In genomic region chr2:101698419-101699190, GRCh38 we compare ENCODE assay signal across 1 cellular context.
TF ChIP-seq lines count a peak whose summit lies in the region.

No MANE protein-coding gene starts in this region.

TF ChIP-seq in HepG2, 621 proteins besides CTCF, POLR2A, EP300 and RAD21 (continued from another document and continues in another):
- TF ChIP-seq ZBTB14 (CRISPR knock-in tag; IDR thresholded peaks at IDR 0.05) (no peak), CC2D1A (CRISPR knock-in tag; IDR thresholded peaks at IDR 0.05) (no peak), ZNF710 (CRISPR knock-in tag; IDR thresholded peaks at IDR 0.05; ENCODE audit: borderline replicate concordance) (no peak), PHF20 (CRISPR knock-in tag; IDR thresholded peaks at IDR 0.05) (no peak), USF2 (IDR thresholded peaks at IDR 0.05; ENCODE audit: low read depth, low read length) (no peak), USF2 (CRISPR knock-in tag; IDR thresholded peaks at IDR 0.05; ENCODE audit: borderline replicate concordance) (0 out of 2 replicates have a peak, but pooled peaks have one; percentile 24), ZNF264 (CRISPR knock-in tag; IDR thresholded peaks at IDR 0.05) (no peak), CREB1 (IDR thresholded peaks at IDR 0.05) (no peak), CREB1 (CRISPR knock-in tag; IDR thresholded peaks at IDR 0.05) (no peak), ZNF512B (CRISPR knock-in tag; IDR thresholded peaks at IDR 0.05; ENCODE audit: borderline replicate concordance) (peak; percentile 21; the same call in 1 of the 2 replicates), HNF4A (CRISPR knock-in tag; IDR thresholded peaks at IDR 0.05) (no peak), DMTF1 (CRISPR knock-in tag; IDR thresholded peaks at IDR 0.05) (no peak), ZNF841 (CRISPR knock-in tag; IDR thresholded peaks at IDR 0.05; ENCODE audit: borderline replicate concordance) (no peak), TAF1 (CRISPR knock-in tag; IDR thresholded peaks at IDR 0.05) (peak; percentile 46), ZNF446 (CRISPR knock-in tag; IDR thresholded peaks at IDR 0.05) (0 out of 2 replicates have a peak, but pooled peaks have one; percentile 52), KDM5B (CRISPR knock-in tag; IDR thresholded peaks at IDR 0.05; ENCODE audit: borderline replicate concordance) (no peak), ZNF24 (IDR thresholded peaks at IDR 0.05) (peak; percentile 21; the same call in 1 of the 2 replicates), AKAP8 (CRISPR knock-in tag; IDR thresholded peaks at IDR 0.05) (0 out of 2 replicates have a peak, but pooled peaks have one; percentile 38), MEIS2 (CRISPR knock-in tag; IDR thresholded peaks at IDR 0.05) (no peak; the same call in 1 of the 2 replicates), DNMT1 (CRISPR knock-in tag; IDR thresholded peaks at IDR 0.05) (no peak), U2AF1 (optimal IDR thresholded peaks at IDR 0.05; ENCODE audit: low read depth, low read length) (no peak), THAP7 (CRISPR knock-in tag; IDR thresholded peaks at IDR 0.05) (no peak; the same call in 1 of the 2 replicates), ZFP36 (IDR thresholded peaks at IDR 0.05; ENCODE audit: borderline replicate concordance, low read depth, low read length, partially characterized antibody) (no peak), KLF12 (CRISPR knock-in tag; IDR thresholded peaks at IDR 0.05; ENCODE audit: borderline replicate concordance) (no peak), ZNF280D (CRISPR knock-in tag; IDR thresholded peaks at IDR 0.05) (no peak), ZNF839 (CRISPR knock-in tag; IDR thresholded peaks at IDR 0.05; ENCODE audit: borderline replicate concordance) (no peak), KLF15 (CRISPR knock-in tag; IDR thresholded peaks at IDR 0.05; ENCODE audit: borderline replicate concordance) (no peak), ZNF709 (CRISPR knock-in tag; IDR thresholded peaks at IDR 0.05) (0 out of 2 replicates have a peak, but pooled peaks have one; percentile 54), NR2F6 (IDR thresholded peaks at IDR 0.05) (no peak), NR2F6 (CRISPR knock-in tag; IDR thresholded peaks at IDR 0.05) (no peak), TEF (CRISPR knock-in tag; IDR thresholded peaks at IDR 0.05) (no peak), MTA3 (CRISPR knock-in tag; IDR thresholded peaks at IDR 0.05) (no peak), SOX13 (IDR thresholded peaks at IDR 0.05) (no peak), SOX13 (CRISPR knock-in tag; conservative IDR thresholded peaks at IDR 0.05 in 1 of 2, IDR thresholded peaks at IDR 0.05 in 1 of 2) (no peak), CCDC6 (CRISPR knock-in tag; IDR thresholded peaks at IDR 0.05) (no peak), TCF7L2 (IDR thresholded peaks at IDR 0.05; ENCODE audit: low read depth, low read length) (no peak), SAP130 (CRISPR knock-in tag; IDR thresholded peaks at IDR 0.05; ENCODE audit: low read depth) (peak; percentile 42), TEAD2 (CRISPR knock-in tag; IDR thresholded peaks at IDR 0.05) (no peak), MXD1 (CRISPR knock-in tag; IDR thresholded peaks at IDR 0.05) (no peak), GLI4 (CRISPR knock-in tag; IDR thresholded peaks at IDR 0.05; ENCODE audit: borderline replicate concordance) (no peak), ESRRA (CRISPR knock-in tag; IDR thresholded peaks at IDR 0.05; ENCODE audit: low read depth) (no peak), HES4 (CRISPR knock-in tag; IDR thresholded peaks at IDR 0.05; ENCODE audit: borderline replicate concordance) (no peak), NFATC3 (CRISPR knock-in tag; IDR thresholded peaks at IDR 0.05) (no peak), ZZZ3 (CRISPR knock-in tag; IDR thresholded peaks at IDR 0.05; ENCODE audit: borderline replicate concordance) (no peak), ZNF383 (CRISPR knock-in tag; IDR thresholded peaks at IDR 0.05; ENCODE audit: borderline replicate concordance) (no peak), SMC3 (IDR thresholded peaks at IDR 0.05; ENCODE audit: low read length) (0 out of 2 replicates have a peak, but pooled peaks have one; percentile 1), NCOR1 (IDR thresholded peaks at IDR 0.05; ENCODE audit: borderline replicate concordance, low read length) (0 out of 2 replicates have a peak, but pooled peaks have one; percentile 36), ONECUT2 (CRISPR knock-in tag; IDR thresholded peaks at IDR 0.05) (0 out of 2 replicates have a peak, but pooled peaks have one; percentile 7), ZNF598 (CRISPR knock-in tag; IDR thresholded peaks at IDR 0.05; ENCODE audit: borderline replicate concordance) (no peak), ZSCAN30 (CRISPR knock-in tag; IDR thresholded peaks at IDR 0.05) (no peak), PHF5A (CRISPR knock-in tag; IDR thresholded peaks at IDR 0.05; ENCODE audit: low read depth, unreplicated experiment) (no peak), TIGD3 (CRISPR knock-in tag; IDR thresholded peaks at IDR 0.05; ENCODE audit: borderline replicate concordance) (no peak), KAT2B (IDR thresholded peaks at IDR 0.05; ENCODE audit: borderline replicate concordance, low read depth, low read length) (no peak)
